ENCODE assay signal across 1 cellular context in genomic region chr19:58513694-58514563, GRCh38.
A peak's percentile ranks its signal among the peaks of the same experiment; 100 is the strongest.
TF ChIP-seq lines count a peak whose summit lies in the region.

No MANE protein-coding gene starts in this region.

TF ChIP-seq in HepG2, 621 proteins besides CTCF, POLR2A, EP300 and RAD21 (continued from another document and continues in another):
- TF ChIP-seq, protein P1, sequence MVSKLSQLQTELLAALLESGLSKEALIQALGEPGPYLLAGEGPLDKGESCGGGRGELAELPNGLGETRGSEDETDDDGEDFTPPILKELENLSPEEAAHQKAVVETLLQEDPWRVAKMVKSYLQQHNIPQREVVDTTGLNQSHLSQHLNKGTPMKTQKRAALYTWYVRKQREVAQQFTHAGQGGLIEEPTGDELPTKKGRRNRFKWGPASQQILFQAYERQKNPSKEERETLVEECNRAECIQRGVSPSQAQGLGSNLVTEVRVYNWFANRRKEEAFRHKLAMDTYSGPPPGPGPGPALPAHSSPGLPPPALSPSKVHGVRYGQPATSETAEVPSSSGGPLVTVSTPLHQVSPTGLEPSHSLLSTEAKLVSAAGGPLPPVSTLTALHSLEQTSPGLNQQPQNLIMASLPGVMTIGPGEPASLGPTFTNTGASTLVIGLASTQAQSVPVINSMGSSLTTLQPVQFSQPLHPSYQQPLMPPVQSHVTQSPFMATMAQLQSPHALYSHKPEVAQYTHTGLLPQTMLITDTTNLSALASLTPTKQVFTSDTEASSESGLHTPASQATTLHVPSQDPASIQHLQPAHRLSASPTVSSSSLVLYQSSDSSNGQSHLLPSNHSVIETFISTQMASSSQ (IDR thresholded peaks at IDR 0.05; ENCODE audit: low read depth) = no peak
- TF ChIP-seq, protein P1 (CRISPR knock-in tag; IDR thresholded peaks at IDR 0.05; ENCODE audit: borderline replicate concordance) = peak; percentile 54; the same call in 1 of the 2 replicates
- TF ChIP-seq, protein P2, sequence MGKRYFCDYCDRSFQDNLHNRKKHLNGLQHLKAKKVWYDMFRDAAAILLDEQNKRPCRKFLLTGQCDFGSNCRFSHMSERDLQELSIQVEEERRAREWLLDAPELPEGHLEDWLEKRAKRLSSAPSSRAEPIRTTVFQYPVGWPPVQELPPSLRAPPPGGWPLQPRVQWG (CRISPR knock-in tag; IDR thresholded peaks at IDR 0.05; ENCODE audit: borderline replicate concordance, low read depth) = no peak
- TF ChIP-seq ZNF75D (CRISPR knock-in tag; IDR thresholded peaks at IDR 0.05; ENCODE audit: borderline replicate concordance) (no peak), FOXC1 (CRISPR knock-in tag; IDR thresholded peaks at IDR 0.05; ENCODE audit: borderline replicate concordance) (0 out of 2 replicates have a peak, but pooled peaks have one; percentile 32), MLXIP (CRISPR knock-in tag; IDR thresholded peaks at IDR 0.05; ENCODE audit: borderline replicate concordance) (no peak), FOXA1 (IDR thresholded peaks at IDR 0.05) (no peak), FOXA1 (CRISPR knock-in tag; IDR thresholded peaks at IDR 0.05) (peak; percentile 30; the same call in 1 of the 2 replicates), ARNT (IDR thresholded peaks at IDR 0.05) (no peak), ZNF766 (CRISPR knock-in tag; IDR thresholded peaks at IDR 0.05; ENCODE audit: borderline replicate concordance) (peak; percentile 64; the same call in 1 of the 2 replicates), SIN3B (IDR thresholded peaks at IDR 0.05; ENCODE audit: low read length) (no peak), ADNP (CRISPR knock-in tag; IDR thresholded peaks at IDR 0.05) (peak; percentile 77), ZEB1 (IDR thresholded peaks at IDR 0.05; ENCODE audit: insufficient replicate concordance, low read depth) (no peak), AKNA (CRISPR knock-in tag; IDR thresholded peaks at IDR 0.05; ENCODE audit: borderline replicate concordance) (no peak), ZNF256 (CRISPR knock-in tag; conservative IDR thresholded peaks at IDR 0.05) (no peak), NPAS2 (CRISPR knock-in tag; IDR thresholded peaks at IDR 0.05; ENCODE audit: borderline replicate concordance) (no peak), HNRNPUL1 (IDR thresholded peaks at IDR 0.05; ENCODE audit: low read depth, low read length) (no peak), RBM22 (optimal IDR thresholded peaks at IDR 0.05; ENCODE audit: low read length) (no peak), PRMT3 (CRISPR knock-in tag; IDR thresholded peaks at IDR 0.05; ENCODE audit: borderline replicate concordance, low read depth) (peak; percentile 86; the same call in 1 of the 2 replicates), ZNF143 (CRISPR knock-in tag; IDR thresholded peaks at IDR 0.05) (peak; percentile 70), YEATS4 (CRISPR knock-in tag; IDR thresholded peaks at IDR 0.05; ENCODE audit: borderline replicate concordance) (peak; percentile 92), GTF2F1 (IDR thresholded peaks at IDR 0.05; ENCODE audit: low read length) (no peak), ARNT2 (CRISPR knock-in tag; IDR thresholded peaks at IDR 0.05; ENCODE audit: low read depth) (no peak; the same call in 1 of the 2 replicates), PHF8 (CRISPR knock-in tag; IDR thresholded peaks at IDR 0.05) (peak; percentile 55), ZNF775 (CRISPR knock-in tag; IDR thresholded peaks at IDR 0.05; ENCODE audit: borderline replicate concordance) (no peak), PLRG1 (conservative IDR thresholded peaks at IDR 0.05) (no peak), MED1 (CRISPR knock-in tag; IDR thresholded peaks at IDR 0.05) (peak; percentile 84), YEATS2 (CRISPR knock-in tag; IDR thresholded peaks at IDR 0.05; ENCODE audit: borderline replicate concordance) (peak; percentile 74), ZNF788 (CRISPR knock-in tag; IDR thresholded peaks at IDR 0.05; ENCODE audit: borderline replicate concordance) (no peak; the same call in 1 of the 2 replicates), MYNN (CRISPR knock-in tag; IDR thresholded peaks at IDR 0.05; ENCODE audit: low read depth) (no peak; the same call in 1 of the 2 replicates), RELA (CRISPR knock-in tag; IDR thresholded peaks at IDR 0.05) (peak; percentile 91), SRSF1 (optimal IDR thresholded peaks at IDR 0.05; ENCODE audit: low read depth, low read length) (peak; percentile 37), CENPX (CRISPR knock-in tag; IDR thresholded peaks at IDR 0.05) (no peak), ZBTB7A (CRISPR knock-in tag; IDR thresholded peaks at IDR 0.05) (peak; percentile 62; the same call in 1 of the 2 replicates), ZSCAN30 (CRISPR knock-in tag; IDR thresholded peaks at IDR 0.05) (no peak), ETV5 (CRISPR knock-in tag; IDR thresholded peaks at IDR 0.05; ENCODE audit: borderline replicate concordance) (peak; percentile 36; the same call in 1 of the 2 replicates), MED13 (CRISPR knock-in tag; IDR thresholded peaks at IDR 0.05) (peak; percentile 40; the same call in 1 of the 2 replicates), MNT (IDR thresholded peaks at IDR 0.05) (peak; percentile 65), PHB2 (IDR thresholded peaks at IDR 0.05; ENCODE audit: partially characterized antibody) (no peak), SCMH1 (CRISPR knock-in tag; IDR thresholded peaks at IDR 0.05; ENCODE audit: borderline replicate concordance) (no peak), ESRRA (CRISPR knock-in tag; IDR thresholded peaks at IDR 0.05; ENCODE audit: low read depth) (peak; percentile 72), HIVEP1 (CRISPR knock-in tag; IDR thresholded peaks at IDR 0.05) (no peak)
- TF ChIP-seq, protein P3, sequence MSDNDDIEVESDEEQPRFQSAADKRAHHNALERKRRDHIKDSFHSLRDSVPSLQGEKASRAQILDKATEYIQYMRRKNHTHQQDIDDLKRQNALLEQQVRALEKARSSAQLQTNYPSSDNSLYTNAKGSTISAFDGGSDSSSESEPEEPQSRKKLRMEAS (IDR thresholded peaks at IDR 0.05) = peak; percentile 96
- TF ChIP-seq, protein P4, sequence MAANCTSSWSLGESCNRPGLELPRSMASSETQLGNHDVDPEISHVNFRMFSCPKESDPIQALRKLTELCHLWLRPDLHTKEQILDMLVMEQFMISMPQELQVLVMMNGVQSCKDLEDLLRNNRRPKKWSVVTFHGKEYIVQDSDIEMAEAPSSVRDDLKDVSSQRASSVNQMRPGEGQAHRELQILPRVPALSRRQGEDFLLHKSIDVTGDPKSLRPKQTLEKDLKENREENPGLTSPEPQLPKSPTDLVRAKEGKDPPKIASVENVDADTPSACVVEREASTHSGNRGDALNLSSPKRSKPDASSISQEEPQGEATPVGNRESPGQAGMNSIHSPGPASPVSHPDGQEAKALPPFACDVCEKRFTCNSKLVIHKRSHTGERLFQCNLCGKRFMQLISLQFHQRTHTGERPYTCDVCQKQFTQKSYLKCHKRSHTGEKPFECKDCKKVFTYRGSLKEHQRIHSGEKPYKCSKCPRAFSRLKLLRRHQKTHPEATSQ (CRISPR knock-in tag; IDR thresholded peaks at IDR 0.05; ENCODE audit: borderline replicate concordance) = no peak
- TF ChIP-seq, protein P5, sequence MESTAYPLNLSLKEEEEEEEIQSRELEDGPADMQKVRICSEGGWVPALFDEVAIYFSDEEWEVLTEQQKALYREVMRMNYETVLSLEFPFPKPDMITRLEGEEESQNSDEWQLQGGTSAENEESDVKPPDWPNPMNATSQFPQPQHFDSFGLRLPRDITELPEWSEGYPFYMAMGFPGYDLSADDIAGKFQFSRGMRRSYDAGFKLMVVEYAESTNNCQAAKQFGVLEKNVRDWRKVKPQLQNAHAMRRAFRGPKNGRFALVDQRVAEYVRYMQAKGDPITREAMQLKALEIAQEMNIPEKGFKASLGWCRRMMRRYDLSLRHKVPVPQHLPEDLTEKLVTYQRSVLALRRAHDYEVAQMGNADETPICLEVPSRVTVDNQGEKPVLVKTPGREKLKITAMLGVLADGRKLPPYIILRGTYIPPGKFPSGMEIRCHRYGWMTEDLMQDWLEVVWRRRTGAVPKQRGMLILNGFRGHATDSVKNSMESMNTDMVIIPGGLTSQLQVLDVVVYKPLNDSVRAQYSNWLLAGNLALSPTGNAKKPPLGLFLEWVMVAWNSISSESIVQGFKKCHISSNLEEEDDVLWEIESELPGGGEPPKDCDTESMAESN (CRISPR knock-in tag; conservative IDR thresholded peaks at IDR 0.05) = peak; percentile 60
- TF ChIP-seq, protein P6, sequence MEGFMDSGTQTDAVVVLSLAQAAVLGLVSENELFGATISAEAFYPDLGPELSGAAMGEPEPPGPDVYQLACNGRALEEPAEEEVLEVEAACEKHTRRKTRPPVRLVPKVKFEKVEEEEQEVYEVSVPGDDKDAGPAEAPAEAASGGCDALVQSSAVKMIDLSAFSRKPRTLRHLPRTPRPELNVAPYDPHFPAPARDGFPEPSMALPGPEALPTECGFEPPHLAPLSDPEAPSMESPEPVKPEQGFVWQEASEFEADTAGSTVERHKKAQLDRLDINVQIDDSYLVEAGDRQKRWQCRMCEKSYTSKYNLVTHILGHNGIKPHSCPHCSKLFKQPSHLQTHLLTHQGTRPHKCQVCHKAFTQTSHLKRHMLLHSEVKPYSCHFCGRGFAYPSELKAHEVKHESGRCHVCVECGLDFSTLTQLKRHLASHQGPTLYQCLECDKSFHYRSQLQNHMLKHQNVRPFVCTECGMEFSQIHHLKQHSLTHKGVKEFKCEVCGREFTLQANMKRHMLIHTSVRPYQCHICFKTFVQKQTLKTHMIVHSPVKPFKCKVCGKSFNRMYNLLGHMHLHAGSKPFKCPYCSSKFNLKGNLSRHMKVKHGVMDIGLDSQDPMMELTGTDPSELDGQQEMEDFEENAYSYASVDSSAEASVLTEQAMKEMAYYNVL (CRISPR knock-in tag; IDR thresholded peaks at IDR 0.05; ENCODE audit: borderline replicate concordance) = peak; percentile 64
